Comparison of ENCODE assay signal across 23 cellular contexts in genomic region chr20:48667481-48667880, GRCh38.
A peak's percentile ranks its signal among the peaks of the same experiment; 100 is the strongest.
DNase-seq lines count a peak whose midpoint lies in the region; ATAC-seq and TF ChIP-seq lines count a peak whose summit lies in the region.
"Had no signal": no experiment of that assay in that cellular context is flagged by ENCODE, and none has a peak within 500 bp of the region (broad histone marks: within the 10 kb centered on the region; RNA-seq: fewer than 3 reads in every experiment).

No MANE protein-coding gene starts in this region.

- CTCF ChIA-PET in CD8-positive, alpha-beta memory T cell (lab: Charles Lee) = interaction anchor here (1.3 kb wide), 1 partner anchor 237 kb away, joined by 4 read pairs; no protein-coding TSS in a partner anchor

- H4K20me1 ChIP-seq in BLaER1 = no peaks in the 10 kb centered on the region

- peaks cover 46% of the 10 kb centered on the region for H3K4me1 ChIP-seq in BLaER1
- H3K4me1 ChIP-seq in CD8-positive, alpha-beta memory T cell (ENCODE audit: insufficient read depth, low read length) = no peaks in the 10 kb centered on the region
- H3K4me1 ChIP-seq in effector memory CD4-positive, alpha-beta T cell (ENCODE audit: control insufficient read depth, insufficient read depth, low read length, poor library complexity, severe bottlenecking) = no peaks in the 10 kb centered on the region

- no peak for DNase-seq in CD8-positive, alpha-beta memory T cell
- no peak for DNase-seq in natural killer cell
- DNase-seq in effector memory CD4-positive, alpha-beta T cell = no peak
- no peak for DNase-seq in COR-L47 (lab: John Stamatoyannopoulos, UW)
- DNase-seq: activated naive CD4-positive, alpha-beta T cell treated with anti-CD3 and anti-CD28 coated beads, Interleukin-2, amount 10 ng/mL, durations not matched to agents 7 days and 5 days; activated T-cell treated with anti-CD3 and anti-CD28 coated beads, Interleukin-2, amount 50 U/mL, for 72 hours; islet precursor cell; Kasumi-1; midbrain; naive thymus-derived CD4-positive, alpha-beta T cell; NCI-H1436; NCI-H2081 treated with DMSO at 0.1 percent for 48 hours; NCI-H345; T-cell; transverse colon had no signal

- peaks cover 4 to 85% (median 24%) of the 10 kb centered on the region in 3 donors for H3K36me3 Mint-ChIP-seq in CD8-positive, alpha-beta memory T cell
- peaks cover 11% of the 10 kb centered on the region for H3K36me3 Mint-ChIP-seq in natural killer cell

- no peaks in the 10 kb centered on the region for H3K36me3 ChIP-seq in BLaER1
- H3K36me3 ChIP-seq in CD8-positive, alpha-beta memory T cell (ENCODE audit: insufficient read depth, low read length) = peaks cover 20% of the 10 kb centered on the region
- H3K36me3 ChIP-seq in effector memory CD4-positive, alpha-beta T cell (ENCODE audit: control insufficient read depth, insufficient read depth, low read length) = peaks cover 55% of the 10 kb centered on the region
- H3K36me3 ChIP-seq: transverse colon had no signal

- peaks cover 0 to 8% of the 10 kb centered on the region in 2 donors for H3K27me3 Mint-ChIP-seq in CD8-positive, alpha-beta memory T cell
- H3K27me3 Mint-ChIP-seq in natural killer cell (ENCODE audit: low read depth in 2 of 2) = no peaks in the 10 kb centered on the region
- H3K27me3 Mint-ChIP-seq: activated naive CD4-positive, alpha-beta T cell treated with anti-CD3 and anti-CD28 coated beads, Interleukin-2, amount 10 ng/mL, durations not matched to agents 7 days and 5 days; naive thymus-derived CD4-positive, alpha-beta T cell; T-cell had no signal

- no peak overlapping the region for H3K9ac ChIP-seq in BLaER1

- H3K4me3 ChIP-seq in BLaER1 = no peak overlapping the region
- no peak overlapping the region for H3K4me3 ChIP-seq in CD8-positive, alpha-beta memory T cell (ENCODE audit: low read length)
- no peak overlapping the region for H3K4me3 ChIP-seq in effector memory CD4-positive, alpha-beta T cell (ENCODE audit: insufficient read depth, low read depth, low read length, poor library complexity, severe bottlenecking)
- H3K4me3 ChIP-seq: ascending aorta, GM23338, SJCRH30, transverse colon had no signal

- peaks cover 8% of the 10 kb centered on the region; the same call in 1 of the 2 replicates for H3K9me3 ChIP-seq in BLaER1
- H3K9me3 ChIP-seq in CD8-positive, alpha-beta memory T cell (ENCODE audit: low read length) = no peaks in the 10 kb centered on the region
- no peaks in the 10 kb centered on the region for H3K9me3 ChIP-seq in effector memory CD4-positive, alpha-beta T cell (ENCODE audit: control insufficient read depth, low read length)
- H3K9me3 ChIP-seq: ascending aorta, transverse colon had no signal

- peak overlapping the region in 7 of 8 donors; percentile 34 to 66 (median 48) for H3K27ac Mint-ChIP-seq in CD8-positive, alpha-beta memory T cell
- peak overlapping the region; percentile 72 to 75 for H3K27ac Mint-ChIP-seq in natural killer cell

- POLR2A ChIA-PET in CD8-positive, alpha-beta memory T cell (lab: Charles Lee) = no interaction called here

- ATAC-seq in natural killer cell (no peak), GM19328 (IDR thresholded peaks at IDR 0.05; ENCODE audit: unreplicated experiment) (no peak)
- ATAC-seq: activated CD4-positive, CD25-positive, alpha-beta regulatory T cell treated with anti-CD3 and anti-CD28 coated beads, Interleukin-2, amount 50 U/mL, for 24 hours; naive thymus-derived CD4-positive, alpha-beta T cell; T-cell had no signal

- intact Hi-C loops in natural killer cell (cut with micrococcal nuclease) = no loop called here

- H3K9me3 Mint-ChIP-seq in CD8-positive, alpha-beta memory T cell = no peaks in the 10 kb centered on the region
- no peaks in the 10 kb centered on the region for H3K9me3 Mint-ChIP-seq in natural killer cell
- H3K9me3 Mint-ChIP-seq: activated naive CD4-positive, alpha-beta T cell treated with anti-CD3 and anti-CD28 coated beads, Interleukin-2, amount 10 ng/mL, durations not matched to agents 7 days and 5 days; activated T-cell treated with anti-CD3 and anti-CD28 coated beads, Interleukin-2, amount 50 U/mL, for 72 hours; T-cell had no signal

- H3K27me3 ChIP-seq in BLaER1 = no peaks in the 10 kb centered on the region; the same call in 1 of the 2 replicates
- H3K27me3 ChIP-seq in CD8-positive, alpha-beta memory T cell (ENCODE audit: insufficient read depth, low read length, poor library complexity, severe bottlenecking) = no peaks in the 10 kb centered on the region
- no peaks in the 10 kb centered on the region for H3K27me3 ChIP-seq in effector memory CD4-positive, alpha-beta T cell (replicated peaks; ENCODE audit: control insufficient read depth, insufficient read depth, low read length, poor library complexity, severe bottlenecking)
- H3K27me3 ChIP-seq: ascending aorta, SJCRH30, transverse colon had no signal

- H3K4me2 ChIP-seq in BLaER1 = peak overlapping the region; percentile 77
- H3K4me2 ChIP-seq: GM23338 had no signal

- no peak overlapping the region for H3K4me3 Mint-ChIP-seq in CD8-positive, alpha-beta memory T cell
- no peak overlapping the region for H3K4me3 Mint-ChIP-seq in natural killer cell
- H3K4me3 Mint-ChIP-seq: activated naive CD4-positive, alpha-beta T cell treated with anti-CD3 and anti-CD28 coated beads, Interleukin-2, amount 10 ng/mL, durations not matched to agents 7 days and 5 days; activated T-cell treated with anti-CD3 and anti-CD28 coated beads, Interleukin-2, amount 50 U/mL, for 72 hours; GM23338; naive thymus-derived CD4-positive, alpha-beta T cell; T-cell had no signal

- no peak for TF ChIP-seq CTCF in natural killer cell (IDR thresholded peaks at IDR 0.05)

- H3K4me1 Mint-ChIP-seq in CD8-positive, alpha-beta memory T cell = peaks cover 7 to 10% (median 8%) of the 10 kb centered on the region in 3 donors
- H3K4me1 Mint-ChIP-seq in natural killer cell = peaks cover 25 to 50% of the 10 kb centered on the region in 2 donors
- H3K4me1 Mint-ChIP-seq: activated naive CD4-positive, alpha-beta T cell treated with anti-CD3 and anti-CD28 coated beads, Interleukin-2, amount 10 ng/mL, durations not matched to agents 7 days and 5 days; GM23338 had no signal

- H3K27ac ChIP-seq in BLaER1 (no peak overlapping the region), cingulate gyrus (ENCODE audit: low read depth, low read length) (peak overlapping the region; percentile 87)
- no peak overlapping the region for H3K27ac ChIP-seq in CD8-positive, alpha-beta memory T cell (ENCODE audit: low read depth, low read length)
- H3K27ac ChIP-seq in effector memory CD4-positive, alpha-beta T cell (ENCODE audit: insufficient read depth, low read length, poor library complexity, severe bottlenecking) = no peak overlapping the region
- H3K27ac ChIP-seq: epithelial cell of prostate had no signal
